Comparison of ENCODE assay signal across 27 cellular contexts in the genomic region with DNA sequence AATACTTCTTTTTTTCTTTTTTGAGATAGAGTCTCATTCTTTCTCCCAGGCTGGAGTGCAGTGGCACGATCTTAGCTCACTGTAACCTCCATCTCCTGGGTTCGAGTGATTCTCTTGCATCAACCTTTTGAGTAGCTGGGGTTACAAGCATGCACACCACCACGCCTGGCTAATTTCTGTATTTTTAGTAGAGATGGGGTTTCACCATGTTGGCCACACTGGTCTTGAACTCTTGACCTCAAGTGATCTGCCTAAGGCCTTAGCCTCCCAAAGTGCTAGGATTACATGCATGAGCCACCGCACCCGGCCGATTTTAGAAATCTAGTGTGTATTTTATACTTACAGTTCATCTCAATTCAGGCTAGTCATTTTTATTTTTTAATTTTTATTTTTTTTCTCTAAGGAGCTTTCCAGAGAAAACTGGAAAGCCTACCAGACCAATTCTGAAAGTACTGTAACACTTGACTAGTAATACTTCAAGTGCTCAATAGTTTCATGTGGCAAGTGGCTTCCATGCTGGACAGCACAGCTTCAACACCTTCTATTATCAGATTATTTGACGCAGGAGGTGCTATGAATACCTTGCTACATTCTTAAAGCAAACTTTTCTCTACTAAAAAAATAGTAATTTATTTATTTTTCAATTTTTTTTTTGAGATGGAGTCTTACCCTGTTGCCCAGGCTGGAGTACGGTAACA. TPM values are rescaled to one million over a fixed set of nuclear protein-coding genes. Genes with fewer than 3 reads are reported as not detected.
DNase-seq lines count a peak whose midpoint lies in the region; ATAC-seq and TF ChIP-seq lines count a peak whose summit lies in the region.
"Had no signal": no experiment of that assay in that cellular context is flagged by ENCODE, and none has a peak within 500 bp of the region (broad histone marks: within the 10 kb centered on the region; RNA-seq: fewer than 3 reads in every experiment).

No MANE protein-coding gene starts in this region.

- H3K36me3 Mint-ChIP-seq in activated T-cell treated with anti-CD3 and anti-CD28 coated beads, Interleukin-2, amount 50 U/mL, for 72 hours (ENCODE audit: insufficient read depth in 2 of 2), result peaks cover 9 to 47% of the 10 kb centered on the region in 2 donors
- H3K36me3 Mint-ChIP-seq in osteocyte (ENCODE audit: unreplicated experiment), result peaks cover 42% of the 10 kb centered on the region

- no peaks in the 10 kb centered on the region for H3K9me3 Mint-ChIP-seq in activated T-cell treated with anti-CD3 and anti-CD28 coated beads, Interleukin-2, amount 50 U/mL, for 72 hours
- H3K9me3 Mint-ChIP-seq in osteocyte (ENCODE audit: unreplicated experiment), result no peaks in the 10 kb centered on the region
- H3K9me3 Mint-ChIP-seq: CD8-positive, alpha-beta memory T cell; IgD-negative memory B cell had no signal

- H3K36me3 ChIP-seq in brain microvascular endothelial cell (replicated peaks), result peaks cover 59% of the 10 kb centered on the region

- in situ Hi-C loops in brain microvascular endothelial cell (cut with HindIII; ENCODE audit: low pct_ligation_motif_present, low sequenced_read_pairs), result no loop called here

- no peak overlapping the region for H3K4me3 Mint-ChIP-seq in activated T-cell treated with anti-CD3 and anti-CD28 coated beads, Interleukin-2, amount 50 U/mL, for 72 hours
- no peak overlapping the region for H3K4me3 Mint-ChIP-seq in osteocyte (ENCODE audit: unreplicated experiment)
- H3K4me3 Mint-ChIP-seq: CD8-positive, alpha-beta memory T cell; IgD-negative memory B cell had no signal

- no peak overlapping the region for H3K4me3 ChIP-seq in brain microvascular endothelial cell (ENCODE audit: low read depth, low read length)
- H3K4me3 ChIP-seq: A549, body of pancreas, right atrium auricular region, smooth muscle cell, tibial nerve had no signal

- DNase-seq in activated T-cell treated with anti-CD3 and anti-CD28 coated beads, Interleukin-2, amount 50 U/mL, for 72 hours, result no peak
- no peak for DNase-seq in activated T-cell treated with anti-CD3 and anti-CD28 coated beads, Interleukin-2, amount 50 U/mL, for 48 hours
- DNase-seq in osteocyte (ENCODE audit: extremely low spot score, unreplicated experiment) (no peak), brain microvascular endothelial cell (no peak)
- DNase-seq: activated gamma-delta T cell treated with Interleukin-2 at 50 U/mL for 16 hours; AML-193; body of pancreas; CD8-positive, alpha-beta memory T cell; cerebellar nuclear complex; mammary epithelial cell; NCI-H1092 treated with DMSO at 0.1 percent for 48 hours; NCI-H187 treated with DMSO at 0.1 percent for 48 hours; NCI-H526; SIG-M5; stimulated activated CD4-positive, alpha-beta T cell treated with anti-CD3 and anti-CD28 coated beads, Interleukin-1b, Interleukin-23, amount 100 ng/mL, for 48 hours; stimulated activated CD8-positive, alpha-beta memory T cell treated with anti-CD3 and anti-CD28 coated beads, Interleukin-4, amount 100 ng/mL, for 48 hours had no signal

- peak overlapping the region; percentile 83 for H3K27ac Mint-ChIP-seq in activated T-cell treated with anti-CD3 and anti-CD28 coated beads, Interleukin-2, amount 50 U/mL, for 72 hours
- H3K27ac Mint-ChIP-seq in osteocyte (ENCODE audit: unreplicated experiment), result no peak overlapping the region
- H3K27ac Mint-ChIP-seq: IgD-negative memory B cell had no signal

- H3K4me1 Mint-ChIP-seq in activated T-cell treated with anti-CD3 and anti-CD28 coated beads, Interleukin-2, amount 50 U/mL, for 72 hours (ENCODE audit: low read depth), result no peaks in the 10 kb centered on the region
- H3K4me1 Mint-ChIP-seq in osteocyte (ENCODE audit: unreplicated experiment), result no peaks in the 10 kb centered on the region

- H3K27me3 ChIP-seq in brain microvascular endothelial cell (replicated peaks), result no peaks in the 10 kb centered on the region
- H3K27me3 ChIP-seq: body of pancreas, right atrium auricular region, tibial nerve had no signal

- H3K27me3 Mint-ChIP-seq in activated T-cell treated with anti-CD3 and anti-CD28 coated beads, Interleukin-2, amount 50 U/mL, for 72 hours (ENCODE audit: low read depth), result no peaks in the 10 kb centered on the region
- no peaks in the 10 kb centered on the region for H3K27me3 Mint-ChIP-seq in osteocyte (ENCODE audit: unreplicated experiment)
- H3K27me3 Mint-ChIP-seq: IgD-negative memory B cell had no signal

- no peak overlapping the region for H3K27ac ChIP-seq in brain microvascular endothelial cell
- H3K27ac ChIP-seq: A549, body of pancreas, right atrium auricular region, tibial nerve had no signal

- ATAC-seq in activated T-cell treated with anti-CD3 and anti-CD28 coated beads, Interleukin-2, amount 50 U/mL, for 72 hours (replicated peaks in 1 of 2), result no peak
- peak; percentile 71 for ATAC-seq in GM19395 (IDR thresholded peaks at IDR 0.05; ENCODE audit: unreplicated experiment)
- ATAC-seq in HG03175 (IDR thresholded peaks at IDR 0.05; ENCODE audit: unreplicated experiment), result peak; percentile 64
- no peak for ATAC-seq in HG03442 (IDR thresholded peaks at IDR 0.05; ENCODE audit: unreplicated experiment)
- no peak for ATAC-seq in HG03565 (IDR thresholded peaks at IDR 0.05; ENCODE audit: unreplicated experiment)
- ATAC-seq: A549, body of pancreas, HCT116, Panc1 had no signal

- TF ChIP-seq CTCF in osteocyte (IDR thresholded peaks at IDR 0.05), result no peak
- TF ChIP-seq CTCF in brain microvascular endothelial cell (IDR thresholded peaks at IDR 0.05; ENCODE audit: low read depth, low read length, missing control alignments), result no peak

RNA-seq across cellular contexts. Expression of a gene that starts 25.0 kb away (rescaled TPM):
- 10 to 100 TPM; 39.1 to 42.4 TPM for total RNA-seq in activated T-cell treated with anti-CD3 and anti-CD28 coated beads, Interleukin-2, amount 50 U/mL, for 72 hours
- total RNA-seq in osteocyte, result 27.9 and 32.8 TPM in 2 replicates

RNA-seq across cellular contexts. Expression of a gene that starts 25.2 kb away (rescaled TPM):
- 10 to 100 TPM; 63.9 to 64.4 TPM for total RNA-seq in activated T-cell treated with anti-CD3 and anti-CD28 coated beads, Interleukin-2, amount 50 U/mL, for 72 hours
- total RNA-seq in osteocyte, result 148 and 151 TPM in 2 replicates

RNA-seq across cellular contexts. Expression of a gene that starts 31.8 kb away (rescaled TPM):
- under 1 TPM; 0.32 to 0.43 TPM for total RNA-seq in activated T-cell treated with anti-CD3 and anti-CD28 coated beads, Interleukin-2, amount 50 U/mL, for 72 hours
- total RNA-seq in osteocyte, result 0.29 and 0.40 TPM in 2 replicates
- total RNA-seq: body of pancreas had no signal

RNA-seq across cellular contexts. Expression of a gene that starts 33.9 kb away (rescaled TPM):
- 100 to 1,000 TPM; 104 to 150 TPM for total RNA-seq in activated T-cell treated with anti-CD3 and anti-CD28 coated beads, Interleukin-2, amount 50 U/mL, for 72 hours
- total RNA-seq in osteocyte, result 35.0 and 38.7 TPM in 2 replicates

RNA-seq across cellular contexts. Expression of a gene that starts 34.1 kb away (rescaled TPM):
- 10 to 100 TPM; 34.8 to 37.3 TPM for total RNA-seq in activated T-cell treated with anti-CD3 and anti-CD28 coated beads, Interleukin-2, amount 50 U/mL, for 72 hours
- total RNA-seq in osteocyte, result 27.7 and 28.2 TPM in 2 replicates

Comparison
In these comparisons a context has a peak if more than half of its experiments do, and no peak if none do; other contexts are left out.
1. ATAC-seq: peak in GM19395 (single experiment) and HG03175 (single experiment); none in activated T-cell treated with anti-CD3 and anti-CD28 coated beads, Interleukin-2, amount 50 U/mL, for 72 hours (0 of 2), HG03442 (single experiment) and HG03565 (single experiment).